30 cellular contexts compared by ENCODE assay signal in genomic region chr9:20187318-20187717, GRCh38.
"Had no signal": no experiment of that assay in that cellular context is flagged by ENCODE, and none has a peak within 500 bp of the region (broad histone marks: within the 10 kb centered on the region; RNA-seq: fewer than 3 reads in every experiment).

No MANE protein-coding gene starts in this region.

- H3K4me3 ChIP-seq: PC-9 had no signal

- H2AFZ ChIP-seq: PC-9 had no signal

- H3K4me2 ChIP-seq: KMS-11, PC-9 had no signal

- FAIRE-seq: bronchial epithelial cell, RCC 7860, TTC549 had no signal

- H3K27ac ChIP-seq: KMS-11, PC-9, RWPE1 had no signal

- ATAC-seq: activated naive CD8-positive, alpha-beta T cell treated with anti-CD3 and anti-CD28 coated beads, Interleukin-2, amount 50 U/mL, for 24 hours; Right ventricle myocardium inferior had no signal

- H3K4me3 Mint-ChIP-seq: activated CD4-positive, alpha-beta memory T cell treated with anti-CD3 and anti-CD28 coated beads for 36 hours; activated CD4-positive, alpha-beta T cell treated with anti-CD3 and anti-CD28 coated beads, Interleukin-2, amount 10 ng/mL, durations not matched to agents 7 days and 5 days; activated naive CD4-positive, alpha-beta T cell treated with anti-CD3 and anti-CD28 coated beads, Interleukin-2, amount 10 ng/mL, durations not matched to agents 7 days and 5 days; activated naive CD8-positive, alpha-beta T cell; activated naive CD8-positive, alpha-beta T cell treated with anti-CD3 and anti-CD28 coated beads, Interleukin-2, amount 50 U/mL, for 24 hours; brain; T-helper 2 cell treated with Interferon-gamma antibody and Interleukin-4, amounts not matched to agents 5 μg/mL and 100 μg/mL, for 36 hours had no signal

- H3K27ac Mint-ChIP-seq: activated CD4-positive, alpha-beta memory T cell treated with anti-CD3 and anti-CD28 coated beads for 36 hours; activated CD4-positive, alpha-beta T cell treated with anti-CD3 and anti-CD28 coated beads, Interleukin-2, amount 10 ng/mL, durations not matched to agents 7 days and 5 days; activated naive CD4-positive, alpha-beta T cell treated with anti-CD3 and anti-CD28 coated beads, Interleukin-2, amount 10 ng/mL, durations not matched to agents 7 days and 5 days; activated naive CD8-positive, alpha-beta T cell; activated naive CD8-positive, alpha-beta T cell treated with anti-CD3 and anti-CD28 coated beads, Interleukin-2, amount 50 U/mL, for 24 hours; T-helper 2 cell treated with Interferon-gamma antibody and Interleukin-4, amounts not matched to agents 5 μg/mL and 100 μg/mL, for 36 hours had no signal

- DNase-seq: activated CD4-positive, alpha-beta memory T cell treated with anti-CD3 and anti-CD28 coated beads for 36 hours; activated CD4-positive, alpha-beta T cell treated with anti-CD3 and anti-CD28 coated beads, Interleukin-2, amount 10 ng/mL, durations not matched to agents 7 days and 5 days; activated CD8-positive, alpha-beta memory T cell treated with anti-CD3 and anti-CD28 coated beads, Interleukin-2, amount 50 U/mL, for 48 hours; activated effector memory CD4-positive, alpha-beta T cell treated with Interleukin-2 at 50 U/mL for 16 hours; activated naive CD4-positive, alpha-beta T cell treated with anti-CD3 and anti-CD28 coated beads, Interleukin-2, amount 10 ng/mL, durations not matched to agents 7 days and 5 days; activated naive CD8-positive, alpha-beta T cell treated with anti-CD3 and anti-CD28 coated beads, Interleukin-2, amount 50 U/mL, for 24 hours; activated T-cell treated with anti-CD3 and anti-CD28 coated beads, Interleukin-2, amount 50 U/mL, for 48 hours; anterior cingulate cortex; caudate nucleus; cerebellar nuclear complex; NCI-H1105; NCI-H1417 treated with DMSO at 0.1 percent for 48 hours; NCI-H187 treated with DMSO at 0.1 percent for 48 hours; NCI-H2081; NCI-H2171 treated with DMSO at 0.1 percent for 48 hours; NCI-H2227 treated with DMSO at 0.1 percent for 48 hours; NCI-H446; NCI-H524; NK-92 treated with Interleukin-12 subunit alpha and Interleukin-12 subunit beta, amount 100 ng/mL, for 24 hours; PC-9; SIG-M5 had no signal

- H3K27me3 Mint-ChIP-seq: activated naive CD8-positive, alpha-beta T cell; activated naive CD8-positive, alpha-beta T cell treated with anti-CD3 and anti-CD28 coated beads, Interleukin-2, amount 50 U/mL, for 24 hours had no signal

- H3K9me3 Mint-ChIP-seq: activated CD4-positive, alpha-beta memory T cell treated with anti-CD3 and anti-CD28 coated beads for 36 hours; activated naive CD8-positive, alpha-beta T cell treated with anti-CD3 and anti-CD28 coated beads, Interleukin-2, amount 50 U/mL, for 24 hours had no signal

- H3K9ac ChIP-seq: KMS-11 had no signal
